9 cellular contexts compared by ENCODE assay signal in the genomic region with DNA sequence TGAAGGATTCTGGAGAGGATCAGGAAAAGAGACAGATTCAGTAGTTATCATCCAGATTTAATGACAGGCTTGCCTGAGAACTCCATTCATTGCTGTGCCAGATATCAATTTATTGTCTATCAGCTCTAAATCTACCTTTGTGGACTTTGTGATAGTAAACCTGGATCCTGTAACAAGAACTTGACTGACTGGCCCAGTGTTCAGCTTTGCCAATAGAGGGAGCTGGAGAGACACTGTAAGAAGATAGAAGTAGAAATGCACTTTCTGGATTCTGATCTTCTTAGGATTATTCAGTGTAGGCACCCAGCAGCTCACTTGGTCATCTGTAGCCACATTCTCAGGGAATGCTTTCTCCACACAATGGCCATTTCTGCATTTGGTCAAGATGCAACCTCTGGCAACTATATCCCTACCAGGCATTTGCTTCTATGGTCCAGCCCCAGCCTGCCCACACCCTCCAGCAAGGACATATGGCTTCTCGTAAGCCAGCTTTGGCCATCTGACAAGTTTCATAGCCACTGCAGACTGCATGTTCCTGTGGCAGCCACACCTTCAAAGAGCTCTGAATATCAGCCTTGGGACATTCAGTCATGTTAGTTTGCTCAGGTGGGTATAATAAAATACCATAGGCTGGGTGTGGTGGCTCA. TPM values are rescaled to one million over a fixed set of nuclear protein-coding genes. Genes with fewer than 3 reads are reported as not detected.
A peak's percentile ranks its signal among the peaks of the same experiment; 100 is the strongest.
DNase-seq lines count a peak whose midpoint lies in the region; ATAC-seq and TF ChIP-seq lines count a peak whose summit lies in the region.
"Had no signal": no experiment of that assay in that cellular context is flagged by ENCODE, and none has a peak within 500 bp of the region (broad histone marks: within the 10 kb centered on the region; RNA-seq: fewer than 3 reads in every experiment).

No MANE protein-coding gene starts in this region.

- no peak overlapping the region for H3K4me2 ChIP-seq in parathyroid adenoma (ENCODE audit: low read length)

- peak; percentile 72 for DNase-seq in CD1c-positive myeloid dendritic cell (ENCODE audit: extremely low spot score)
- peak; percentile 22 for DNase-seq in NCI-H345 (lab: John Stamatoyannopoulos, UW)
- peak; percentile 27 for DNase-seq in activated T-cell treated with anti-CD3 and anti-CD28 coated beads for 24 hours (ENCODE audit: low read depth)
- DNase-seq in fibroblast of the aortic adventitia (ENCODE audit: low read depth) = peak; percentile 81
- no peak for DNase-seq in NCI-H1436 treated with DMSO at 0.1 percent for 48 hours (lab: John Stamatoyannopoulos, UW)

- H3K9ac ChIP-seq in parathyroid adenoma = no peak overlapping the region

- no peaks in the 10 kb centered on the region for H3K9me3 ChIP-seq in parathyroid adenoma (ENCODE audit: control insufficient read depth, low read length)

- H3K27ac ChIP-seq in parathyroid adenoma = no peak overlapping the region
- H3K27ac ChIP-seq: skin epidermis had no signal

- no peaks in the 10 kb centered on the region for H3K27me3 ChIP-seq in parathyroid adenoma (ENCODE audit: control insufficient read depth, insufficient read depth, low read length)

- no peaks in the 10 kb centered on the region for H3K79me2 ChIP-seq in parathyroid adenoma

- peak; percentile 83 for ATAC-seq in GM18867 (IDR thresholded peaks at IDR 0.05; ENCODE audit: unreplicated experiment)
- ATAC-seq in HG03064 (IDR thresholded peaks at IDR 0.05; ENCODE audit: low read depth, unreplicated experiment) = peak; percentile 80

- H3K36me3 ChIP-seq in parathyroid adenoma (ENCODE audit: control insufficient read depth, insufficient read depth, low read length) = no peaks in the 10 kb centered on the region

- TF ChIP-seq CTCF in fibroblast of the aortic adventitia (IDR thresholded peaks at IDR 0.05; ENCODE audit: insufficient read depth, low read length) (peak; percentile 96), parathyroid adenoma (IDR thresholded peaks at IDR 0.05) (peak; percentile 89)

- H3K4me1 ChIP-seq in parathyroid adenoma = no peaks in the 10 kb centered on the region

- H3K4me3 ChIP-seq in fibroblast of the aortic adventitia (ENCODE audit: low read depth, low read length) = no peak overlapping the region
- H3K4me3 ChIP-seq in parathyroid adenoma (ENCODE audit: low read depth, low read length) = no peak overlapping the region
- H3K4me3 ChIP-seq: skin epidermis had no signal

- H2AFZ ChIP-seq in parathyroid adenoma = no peak overlapping the region

RNA-seq across cellular contexts. Expression of gene SERPINB8, which starts 6.1 kb away (rescaled TPM):
- total RNA-seq in fibroblast of the aortic adventitia (ENCODE audit: low replicate concordance) = 14.8 and 18.9 TPM in 2 replicates

RNA-seq across cellular contexts. Expression of gene HMSD, which starts 14.6 kb away (rescaled TPM):
- total RNA-seq in fibroblast of the aortic adventitia (ENCODE audit: low replicate concordance) = 0.09 and 0.90 TPM in 2 replicates

RNA-seq across cellular contexts. Expression of gene SERPINB10, which starts 56.0 kb away (rescaled TPM):
- not detected in 2 replicates for total RNA-seq in fibroblast of the aortic adventitia (ENCODE audit: low replicate concordance)
